Comparison of ENCODE assay signal across 17 cellular contexts in genomic region chr9:73118898-73119554, GRCh38. TPM values are rescaled to one million over a fixed set of nuclear protein-coding genes. Genes with fewer than 3 reads are reported as not detected.
DNase-seq lines count a peak whose midpoint lies in the region; ATAC-seq, FAIRE-seq and TF ChIP-seq lines count a peak whose summit lies in the region.
"Had no signal": no experiment of that assay in that cellular context is flagged by ENCODE, and none has a peak within 500 bp of the region (broad histone marks: within the 10 kb centered on the region; RNA-seq: fewer than 3 reads in every experiment).

No MANE protein-coding gene starts in this region.

- TF ChIP-seq CTCF in A549 (IDR thresholded peaks at IDR 0.05): no peak
- no peak for TF ChIP-seq CTCF in astrocyte of the spinal cord (IDR thresholded peaks at IDR 0.05; ENCODE audit: low read depth, low read length)

- H3K4me3 ChIP-seq in A549 (no peak overlapping the region), astrocyte of the spinal cord (ENCODE audit: low read depth, low read length) (no peak overlapping the region)
- H3K4me3 ChIP-seq: body of pancreas, sigmoid colon, tibial nerve had no signal

- no peak for TF ChIP-seq RAD21 in A549 (conservative IDR thresholded peaks at IDR 0.05 in 1 of 2, IDR thresholded peaks at IDR 0.05 in 1 of 2)

- no peak for TF ChIP-seq POLR2A in A549 (IDR thresholded peaks at IDR 0.05; ENCODE audit: low read length)

- no peaks in the 10 kb centered on the region for H3K9me3 Mint-ChIP-seq in activated naive CD4-positive, alpha-beta T cell treated with anti-CD3 and anti-CD28 coated beads, Interleukin-2, amount 50 U/mL, for 72 hours
- H3K9me3 Mint-ChIP-seq: IgD-negative memory B cell, natural killer cell had no signal

- H3K27ac ChIP-seq in A549: peak overlapping the region; percentile 77 to 81
- H3K27ac ChIP-seq: body of pancreas, sigmoid colon, tibial nerve had no signal

- H3K36me3 Mint-ChIP-seq in activated naive CD4-positive, alpha-beta T cell treated with anti-CD3 and anti-CD28 coated beads, Interleukin-2, amount 50 U/mL, for 72 hours: no peaks in the 10 kb centered on the region
- H3K36me3 Mint-ChIP-seq: IgD-negative memory B cell, natural killer cell had no signal

- FAIRE-seq in A549 (lab: Jason Lieb, UNC): peak; percentile 96

- TF ChIP-seq EP300 in A549 (IDR thresholded peaks at IDR 0.05): peak; percentile 12 to 53; a peak in 2 of 5 replicates

- WGBS in A549 (ENCODE audit: missing lambda C conversion rate): 28% methylated on average over 4 of the region's 4 CpGs

- no peak overlapping the region for H3K27ac Mint-ChIP-seq in activated naive CD4-positive, alpha-beta T cell treated with anti-CD3 and anti-CD28 coated beads, Interleukin-2, amount 50 U/mL, for 72 hours
- H3K27ac Mint-ChIP-seq: IgD-negative memory B cell, natural killer cell had no signal

- peak overlapping the region; percentile 59 for H3K4me2 ChIP-seq in A549

- DNase-seq in A549 (ENCODE audit: low read depth in 1 of 2, low spot score in 1 of 2): peak; percentile 80 to 93
- DNase-seq in HT-29 (ENCODE audit: low spot score): peak; percentile 48
- DNase-seq in astrocyte of the spinal cord (ENCODE audit: low read depth, low spot score): peak; percentile 54
- peak; percentile 82 for DNase-seq in glomerular visceral epithelial cell (ENCODE audit: extremely low spot score)
- no peak for DNase-seq in activated naive CD4-positive, alpha-beta T cell treated with anti-CD3 and anti-CD28 coated beads, Interleukin-2, amount 50 U/mL, for 72 hours (ENCODE audit: low spot score in 2 of 2)
- no peak for DNase-seq in activated effector memory CD4-positive, alpha-beta T cell treated with Interleukin-2 at 50 U/mL for 16 hours
- DNase-seq in SKM-1 treated with dmso at 0.1 percent for 144 hours (lab: John Stamatoyannopoulos, UW; ENCODE audit: unreplicated experiment): no peak
- no peak for DNase-seq in MV-4-11 (lab: John Stamatoyannopoulos, UW)
- DNase-seq: activated CD4-positive, alpha-beta T cell treated with anti-CD3 and anti-CD28 coated beads for 1 hour; body of pancreas; DND-41; natural killer cell; NCI-H2029; NK-92 treated with Interleukin-12 subunit alpha and Interleukin-12 subunit beta, amount 100 ng/mL, for 24 hours; sigmoid colon had no signal

- in situ Hi-C loops in astrocyte of the spinal cord (cut with HindIII; ENCODE audit: low sequenced_read_pairs): no loop called here

- CTCF ChIA-PET in A549 (lab: Yijun Ruan, JAX): interaction anchor here (0.7 to 5.9 kb wide), 3 partner anchors 8 to 29 kb away, joined by 3 to 28 read pairs (median 3); no protein-coding TSS in a partner anchor

- peaks cover 64% of the 10 kb centered on the region for H3K4me1 ChIP-seq in A549
- H3K4me1 ChIP-seq: body of pancreas had no signal

- no peaks in the 10 kb centered on the region; the same call in 2 of the 3 replicates for H3K9me3 ChIP-seq in A549
- H3K9me3 ChIP-seq: body of pancreas, sigmoid colon, tibial nerve had no signal

- peak; percentile 95 to 97 for ATAC-seq in A549
- ATAC-seq in activated naive CD4-positive, alpha-beta T cell treated with anti-CD3 and anti-CD28 coated beads, Interleukin-2, amount 50 U/mL, for 72 hours: no peak
- ATAC-seq: body of pancreas, natural killer cell had no signal

- POLR2A ChIA-PET in A549 (lab: Yijun Ruan, JAX): interaction anchor here (1.1 kb wide), 1 partner anchor 124 kb away, joined by 3 read pairs; no protein-coding TSS in a partner anchor

TF ChIP-seq in A549, 52 proteins besides CTCF, POLR2A, EP300 and RAD21:
- peak; percentile 78 for TF ChIP-seq JUNB (IDR thresholded peaks at IDR 0.05)
- no peak for TF ChIP-seq HEYL (CRISPR knock-in tag; IDR thresholded peaks at IDR 0.05)
- TF ChIP-seq NFE2L2 (conservative IDR thresholded peaks at IDR 0.05; ENCODE audit: low read length): peak; percentile 76
- TF ChIP-seq JUN (IDR thresholded peaks at IDR 0.05): peak; percentile 37 to 50; a peak in 2 of 5 replicates
- TF ChIP-seq, protein P1, sequence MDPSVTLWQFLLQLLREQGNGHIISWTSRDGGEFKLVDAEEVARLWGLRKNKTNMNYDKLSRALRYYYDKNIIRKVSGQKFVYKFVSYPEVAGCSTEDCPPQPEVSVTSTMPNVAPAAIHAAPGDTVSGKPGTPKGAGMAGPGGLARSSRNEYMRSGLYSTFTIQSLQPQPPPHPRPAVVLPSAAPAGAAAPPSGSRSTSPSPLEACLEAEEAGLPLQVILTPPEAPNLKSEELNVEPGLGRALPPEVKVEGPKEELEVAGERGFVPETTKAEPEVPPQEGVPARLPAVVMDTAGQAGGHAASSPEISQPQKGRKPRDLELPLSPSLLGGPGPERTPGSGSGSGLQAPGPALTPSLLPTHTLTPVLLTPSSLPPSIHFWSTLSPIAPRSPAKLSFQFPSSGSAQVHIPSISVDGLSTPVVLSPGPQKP (IDR thresholded peaks at IDR 0.05; ENCODE audit: low read depth, low read length): no peak
- peak in 1 of 2 experiments; percentile 82 for TF ChIP-seq CEBPB (IDR thresholded peaks at IDR 0.05)
- TF ChIP-seq MAFK (IDR thresholded peaks at IDR 0.05; ENCODE audit: partially characterized antibody): peak; percentile 95
- no peak for TF ChIP-seq SMC3 (IDR thresholded peaks at IDR 0.05)
- TF ChIP-seq, protein P2, sequence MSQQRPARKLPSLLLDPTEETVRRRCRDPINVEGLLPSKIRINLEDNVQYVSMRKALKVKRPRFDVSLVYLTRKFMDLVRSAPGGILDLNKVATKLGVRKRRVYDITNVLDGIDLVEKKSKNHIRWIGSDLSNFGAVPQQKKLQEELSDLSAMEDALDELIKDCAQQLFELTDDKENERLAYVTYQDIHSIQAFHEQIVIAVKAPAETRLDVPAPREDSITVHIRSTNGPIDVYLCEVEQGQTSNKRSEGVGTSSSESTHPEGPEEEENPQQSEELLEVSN (IDR thresholded peaks at IDR 0.05; ENCODE audit: borderline replicate concordance, low read depth): 0 out of 2 replicates have a peak, but pooled peaks have one; percentile 31
- TF ChIP-seq, protein P3, sequence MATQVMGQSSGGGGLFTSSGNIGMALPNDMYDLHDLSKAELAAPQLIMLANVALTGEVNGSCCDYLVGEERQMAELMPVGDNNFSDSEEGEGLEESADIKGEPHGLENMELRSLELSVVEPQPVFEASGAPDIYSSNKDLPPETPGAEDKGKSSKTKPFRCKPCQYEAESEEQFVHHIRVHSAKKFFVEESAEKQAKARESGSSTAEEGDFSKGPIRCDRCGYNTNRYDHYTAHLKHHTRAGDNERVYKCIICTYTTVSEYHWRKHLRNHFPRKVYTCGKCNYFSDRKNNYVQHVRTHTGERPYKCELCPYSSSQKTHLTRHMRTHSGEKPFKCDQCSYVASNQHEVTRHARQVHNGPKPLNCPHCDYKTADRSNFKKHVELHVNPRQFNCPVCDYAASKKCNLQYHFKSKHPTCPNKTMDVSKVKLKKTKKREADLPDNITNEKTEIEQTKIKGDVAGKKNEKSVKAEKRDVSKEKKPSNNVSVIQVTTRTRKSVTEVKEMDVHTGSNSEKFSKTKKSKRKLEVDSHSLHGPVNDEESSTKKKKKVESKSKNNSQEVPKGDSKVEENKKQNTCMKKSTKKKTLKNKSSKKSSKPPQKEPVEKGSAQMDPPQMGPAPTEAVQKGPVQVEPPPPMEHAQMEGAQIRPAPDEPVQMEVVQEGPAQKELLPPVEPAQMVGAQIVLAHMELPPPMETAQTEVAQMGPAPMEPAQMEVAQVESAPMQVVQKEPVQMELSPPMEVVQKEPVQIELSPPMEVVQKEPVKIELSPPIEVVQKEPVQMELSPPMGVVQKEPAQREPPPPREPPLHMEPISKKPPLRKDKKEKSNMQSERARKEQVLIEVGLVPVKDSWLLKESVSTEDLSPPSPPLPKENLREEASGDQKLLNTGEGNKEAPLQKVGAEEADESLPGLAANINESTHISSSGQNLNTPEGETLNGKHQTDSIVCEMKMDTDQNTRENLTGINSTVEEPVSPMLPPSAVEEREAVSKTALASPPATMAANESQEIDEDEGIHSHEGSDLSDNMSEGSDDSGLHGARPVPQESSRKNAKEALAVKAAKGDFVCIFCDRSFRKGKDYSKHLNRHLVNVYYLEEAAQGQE (IDR thresholded peaks at IDR 0.05): no peak
- peak; percentile 43; the same call in 1 of the 2 replicates for TF ChIP-seq ESRRA (IDR thresholded peaks at IDR 0.05; ENCODE audit: borderline replicate concordance, low read length)
- TF ChIP-seq EHF (CRISPR knock-in tag; IDR thresholded peaks at IDR 0.05): no peak
- no peak for TF ChIP-seq ZC3H11A (IDR thresholded peaks at IDR 0.05)
- TF ChIP-seq MAX (IDR thresholded peaks at IDR 0.05): peak; percentile 54
- no peak for TF ChIP-seq NR3C1 (IDR thresholded peaks at IDR 0.05)
- TF ChIP-seq FOSL2 (IDR thresholded peaks at IDR 0.05): peak; percentile 76
- peak; percentile 89 for TF ChIP-seq FOSL2 (CRISPR knock-in tag; IDR thresholded peaks at IDR 0.05)
- peak; percentile 52; the same call in 1 of the 2 replicates for TF ChIP-seq GATA3 (IDR thresholded peaks at IDR 0.05; ENCODE audit: borderline replicate concordance)

RNA-seq across cellular contexts. Expression of gene ANXA1, which starts 32.6 kb away (rescaled TPM):
- polyA plus RNA-seq in A549 (2011; rRNA removed) (1,630 and 1,990 TPM in 2 replicates), A549 (2017; fragmentation: RNase III; extraction: RNeasy Plus Mini Kit Qiagen cat#74134 plus additional on column Dnase treatment) (1,437 to 1,601 TPM (median 1,494 TPM) in 3 replicates)
- 803 and 959 TPM in 2 replicates for polyA plus RNA-seq in A549 (2012; cell fraction: cytosol; rRNA removed)
- 455 and 518 TPM in 2 replicates for polyA plus RNA-seq in A549 (2012; cell fraction: nucleus; rRNA removed)
- polyA minus RNA-seq in A549 (2011; rRNA and poly(A)+ RNA removed): 502 and 534 TPM in 2 replicates
- total RNA-seq in HT-29 (2014; rRNA removed; shearing (Covaris generic)): 171 and 192 TPM in 2 replicates
- total RNA-seq in activated naive CD4-positive, alpha-beta T cell treated with anti-CD3 and anti-CD28 coated beads, Interleukin-2, amount 50 U/mL, for 72 hours: 10 to 100 TPM; 13.9 to 63.1 TPM

Comparison
In these comparisons a context has a peak if more than half of its experiments do, and no peak if none do; other contexts are left out.
1. ATAC-seq: peak in A549 (2 of 2); none in activated naive CD4-positive, alpha-beta T cell treated with anti-CD3 and anti-CD28 coated beads, Interleukin-2, amount 50 U/mL, for 72 hours (0 of 2).
2. DNase-seq: peak in A549 (2 of 2), HT-29 (single experiment), astrocyte of the spinal cord (single experiment) and glomerular visceral epithelial cell (single experiment); none in activated naive CD4-positive, alpha-beta T cell treated with anti-CD3 and anti-CD28 coated beads, Interleukin-2, amount 50 U/mL, for 72 hours (0 of 2), activated effector memory CD4-positive, alpha-beta T cell treated with Interleukin-2 at 50 U/mL for 16 hours (single experiment), SKM-1 treated with dmso at 0.1 percent for 144 hours (single experiment) and MV-4-11 (single experiment).